ENCODE assay signal across 1 cellular context in genomic region chr12:76636141-76636692, GRCh38.
A peak's percentile ranks its signal among the peaks of the same experiment; 100 is the strongest.
TF ChIP-seq lines count a peak whose summit lies in the region.

No MANE protein-coding gene starts in this region.

TF ChIP-seq in HEK293, 187 proteins besides CTCF, POLR2A, EP300 and RAD21 (continued from another document):
- TF ChIP-seq, protein P1, sequence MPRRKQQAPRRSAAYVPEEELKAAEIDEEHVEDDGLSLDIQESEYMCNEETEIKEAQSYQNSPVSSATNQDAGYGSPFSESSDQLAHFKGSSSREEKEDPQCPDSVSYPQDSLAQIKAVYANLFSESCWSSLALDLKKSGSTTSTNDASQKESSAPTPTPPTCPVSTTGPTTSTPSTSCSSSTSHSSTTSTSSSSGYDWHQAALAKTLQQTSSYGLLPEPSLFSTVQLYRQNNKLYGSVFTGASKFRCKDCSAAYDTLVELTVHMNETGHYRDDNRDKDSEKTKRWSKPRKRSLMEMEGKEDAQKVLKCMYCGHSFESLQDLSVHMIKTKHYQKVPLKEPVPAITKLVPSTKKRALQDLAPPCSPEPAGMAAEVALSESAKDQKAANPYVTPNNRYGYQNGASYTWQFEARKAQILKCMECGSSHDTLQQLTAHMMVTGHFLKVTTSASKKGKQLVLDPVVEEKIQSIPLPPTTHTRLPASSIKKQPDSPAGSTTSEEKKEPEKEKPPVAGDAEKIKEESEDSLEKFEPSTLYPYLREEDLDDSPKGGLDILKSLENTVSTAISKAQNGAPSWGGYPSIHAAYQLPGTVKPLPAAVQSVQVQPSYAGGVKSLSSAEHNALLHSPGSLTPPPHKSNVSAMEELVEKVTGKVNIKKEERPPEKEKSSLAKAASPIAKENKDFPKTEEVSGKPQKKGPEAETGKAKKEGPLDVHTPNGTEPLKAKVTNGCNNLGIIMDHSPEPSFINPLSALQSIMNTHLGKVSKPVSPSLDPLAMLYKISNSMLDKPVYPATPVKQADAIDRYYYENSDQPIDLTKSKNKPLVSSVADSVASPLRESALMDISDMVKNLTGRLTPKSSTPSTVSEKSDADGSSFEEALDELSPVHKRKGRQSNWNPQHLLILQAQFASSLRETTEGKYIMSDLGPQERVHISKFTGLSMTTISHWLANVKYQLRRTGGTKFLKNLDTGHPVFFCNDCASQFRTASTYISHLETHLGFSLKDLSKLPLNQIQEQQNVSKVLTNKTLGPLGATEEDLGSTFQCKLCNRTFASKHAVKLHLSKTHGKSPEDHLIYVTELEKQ (tag by site-specific recombination; IDR thresholded peaks at IDR 0.05; ENCODE audit: borderline replicate concordance), result peak; percentile 56; the same call in 1 of the 2 replicates
- no peak for TF ChIP-seq ZNF324 (tag by site-specific recombination; IDR thresholded peaks at IDR 0.05)
- 0 out of 2 replicates have a peak, but pooled peaks have one; percentile 11 for TF ChIP-seq ZNF211 (tag by site-specific recombination; IDR thresholded peaks at IDR 0.05; ENCODE audit: low read depth)
- TF ChIP-seq ZNF202 (tag by site-specific recombination; IDR thresholded peaks at IDR 0.05; ENCODE audit: borderline replicate concordance), result no peak
- TF ChIP-seq ZNF302 (tag by site-specific recombination; IDR thresholded peaks at IDR 0.05; ENCODE audit: low read depth), result no peak
- TF ChIP-seq, protein P2, sequence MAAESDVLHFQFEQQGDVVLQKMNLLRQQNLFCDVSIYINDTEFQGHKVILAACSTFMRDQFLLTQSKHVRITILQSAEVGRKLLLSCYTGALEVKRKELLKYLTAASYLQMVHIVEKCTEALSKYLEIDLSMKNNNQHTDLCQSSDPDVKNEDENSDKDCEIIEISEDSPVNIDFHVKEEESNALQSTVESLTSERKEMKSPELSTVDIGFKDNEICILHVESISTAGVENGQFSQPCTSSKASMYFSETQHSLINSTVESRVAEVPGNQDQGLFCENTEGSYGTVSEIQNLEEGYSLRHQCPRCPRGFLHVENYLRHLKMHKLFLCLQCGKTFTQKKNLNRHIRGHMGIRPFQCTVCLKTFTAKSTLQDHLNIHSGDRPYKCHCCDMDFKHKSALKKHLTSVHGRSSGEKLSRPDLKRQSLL (tag by site-specific recombination; IDR thresholded peaks at IDR 0.05), result no peak
- no peak for TF ChIP-seq ZNF664 (tag by site-specific recombination; IDR thresholded peaks at IDR 0.05)
- TF ChIP-seq ZNF37A (tag by site-specific recombination; IDR thresholded peaks at IDR 0.05), result no peak
- TF ChIP-seq ATF2 (tag by site-specific recombination; IDR thresholded peaks at IDR 0.05; ENCODE audit: low read depth), result peak; percentile 67; the same call in 1 of the 2 replicates
- peak; percentile 75 for TF ChIP-seq ZNF366 (tag by site-specific recombination; conservative IDR thresholded peaks at IDR 0.05)
- TF ChIP-seq ZNF2 (tag by site-specific recombination; IDR thresholded peaks at IDR 0.05), result no peak
- TF ChIP-seq, protein P3, sequence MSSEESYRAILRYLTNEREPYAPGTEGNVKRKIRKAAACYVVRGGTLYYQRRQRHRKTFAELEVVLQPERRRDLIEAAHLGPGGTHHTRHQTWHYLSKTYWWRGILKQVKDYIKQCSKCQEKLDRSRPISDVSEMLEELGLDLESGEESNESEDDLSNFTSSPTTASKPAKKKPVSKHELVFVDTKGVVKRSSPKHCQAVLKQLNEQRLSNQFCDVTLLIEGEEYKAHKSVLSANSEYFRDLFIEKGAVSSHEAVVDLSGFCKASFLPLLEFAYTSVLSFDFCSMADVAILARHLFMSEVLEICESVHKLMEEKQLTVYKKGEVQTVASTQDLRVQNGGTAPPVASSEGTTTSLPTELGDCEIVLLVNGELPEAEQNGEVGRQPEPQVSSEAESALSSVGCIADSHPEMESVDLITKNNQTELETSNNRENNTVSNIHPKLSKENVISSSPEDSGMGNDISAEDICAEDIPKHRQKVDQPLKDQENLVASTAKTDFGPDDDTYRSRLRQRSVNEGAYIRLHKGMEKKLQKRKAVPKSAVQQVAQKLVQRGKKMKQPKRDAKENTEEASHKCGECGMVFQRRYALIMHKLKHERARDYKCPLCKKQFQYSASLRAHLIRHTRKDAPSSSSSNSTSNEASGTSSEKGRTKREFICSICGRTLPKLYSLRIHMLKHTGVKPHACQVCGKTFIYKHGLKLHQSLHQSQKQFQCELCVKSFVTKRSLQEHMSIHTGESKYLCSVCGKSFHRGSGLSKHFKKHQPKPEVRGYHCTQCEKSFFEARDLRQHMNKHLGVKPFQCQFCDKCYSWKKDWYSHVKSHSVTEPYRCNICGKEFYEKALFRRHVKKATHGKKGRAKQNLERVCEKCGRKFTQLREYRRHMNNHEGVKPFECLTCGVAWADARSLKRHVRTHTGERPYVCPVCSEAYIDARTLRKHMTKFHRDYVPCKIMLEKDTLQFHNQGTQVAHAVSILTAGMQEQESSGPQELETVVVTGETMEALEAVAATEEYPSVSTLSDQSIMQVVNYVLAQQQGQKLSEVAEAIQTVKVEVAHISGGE (tag by site-specific recombination; conservative IDR thresholded peaks at IDR 0.05; ENCODE audit: low read depth), result no peak
- no peak for TF ChIP-seq ZNF274 (IDR thresholded peaks at IDR 0.05; ENCODE audit: low read length)
- TF ChIP-seq ZNF274 (tag by site-specific recombination; IDR thresholded peaks at IDR 0.05; ENCODE audit: borderline replicate concordance), result no peak
- TF ChIP-seq, protein P4, sequence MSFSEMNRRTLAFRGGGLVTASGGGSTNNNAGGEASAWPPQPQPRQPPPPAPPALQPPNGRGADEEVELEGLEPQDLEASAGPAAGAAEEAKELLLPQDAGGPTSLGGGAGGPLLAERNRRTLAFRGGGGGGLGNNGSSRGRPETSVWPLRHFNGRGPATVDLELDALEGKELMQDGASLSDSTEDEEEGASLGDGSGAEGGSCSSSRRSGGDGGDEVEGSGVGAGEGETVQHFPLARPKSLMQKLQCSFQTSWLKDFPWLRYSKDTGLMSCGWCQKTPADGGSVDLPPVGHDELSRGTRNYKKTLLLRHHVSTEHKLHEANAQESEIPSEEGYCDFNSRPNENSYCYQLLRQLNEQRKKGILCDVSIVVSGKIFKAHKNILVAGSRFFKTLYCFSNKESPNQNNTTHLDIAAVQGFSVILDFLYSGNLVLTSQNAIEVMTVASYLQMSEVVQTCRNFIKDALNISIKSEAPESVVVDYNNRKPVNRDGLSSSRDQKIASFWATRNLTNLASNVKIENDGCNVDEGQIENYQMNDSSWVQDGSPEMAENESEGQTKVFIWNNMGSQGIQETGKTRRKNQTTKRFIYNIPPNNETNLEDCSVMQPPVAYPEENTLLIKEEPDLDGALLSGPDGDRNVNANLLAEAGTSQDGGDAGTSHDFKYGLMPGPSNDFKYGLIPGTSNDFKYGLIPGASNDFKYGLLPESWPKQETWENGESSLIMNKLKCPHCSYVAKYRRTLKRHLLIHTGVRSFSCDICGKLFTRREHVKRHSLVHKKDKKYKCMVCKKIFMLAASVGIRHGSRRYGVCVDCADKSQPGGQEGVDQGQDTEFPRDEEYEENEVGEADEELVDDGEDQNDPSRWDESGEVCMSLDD (tag by site-specific recombination; IDR thresholded peaks at IDR 0.05), result peak; percentile 62; the same call in 1 of the 2 replicates
- no peak for TF ChIP-seq ZNF138 (tag by site-specific recombination; IDR thresholded peaks at IDR 0.05; ENCODE audit: borderline replicate concordance)
- TF ChIP-seq ZFHX2 (tag by site-specific recombination; conservative IDR thresholded peaks at IDR 0.05), result no peak
- TF ChIP-seq ZNF561 (tag by site-specific recombination; IDR thresholded peaks at IDR 0.05; ENCODE audit: borderline replicate concordance), result no peak
- no peak for TF ChIP-seq ZNF549 (tag by site-specific recombination; IDR thresholded peaks at IDR 0.05)
- no peak for TF ChIP-seq YY2 (tag by site-specific recombination; IDR thresholded peaks at IDR 0.05)
- TF ChIP-seq ZNF16 (tag by site-specific recombination; IDR thresholded peaks at IDR 0.05; ENCODE audit: low read depth), result no peak
- TF ChIP-seq ZNF155 (tag by site-specific recombination; IDR thresholded peaks at IDR 0.05), result no peak
- TF ChIP-seq ZSCAN23 (tag by site-specific recombination; IDR thresholded peaks at IDR 0.05), result no peak
- no peak for TF ChIP-seq ZNF843 (tag by site-specific recombination; IDR thresholded peaks at IDR 0.05)
- no peak; the same call in 1 of the 2 replicates for TF ChIP-seq ZNF660 (tag by site-specific recombination; IDR thresholded peaks at IDR 0.05)
- TF ChIP-seq ZNF529 (tag by site-specific recombination; IDR thresholded peaks at IDR 0.05; ENCODE audit: insufficient replicate concordance), result no peak
- no peak for TF ChIP-seq MEIS1 (CRISPR knock-in tag; IDR thresholded peaks at IDR 0.05; ENCODE audit: borderline replicate concordance)
- TF ChIP-seq, protein P5, sequence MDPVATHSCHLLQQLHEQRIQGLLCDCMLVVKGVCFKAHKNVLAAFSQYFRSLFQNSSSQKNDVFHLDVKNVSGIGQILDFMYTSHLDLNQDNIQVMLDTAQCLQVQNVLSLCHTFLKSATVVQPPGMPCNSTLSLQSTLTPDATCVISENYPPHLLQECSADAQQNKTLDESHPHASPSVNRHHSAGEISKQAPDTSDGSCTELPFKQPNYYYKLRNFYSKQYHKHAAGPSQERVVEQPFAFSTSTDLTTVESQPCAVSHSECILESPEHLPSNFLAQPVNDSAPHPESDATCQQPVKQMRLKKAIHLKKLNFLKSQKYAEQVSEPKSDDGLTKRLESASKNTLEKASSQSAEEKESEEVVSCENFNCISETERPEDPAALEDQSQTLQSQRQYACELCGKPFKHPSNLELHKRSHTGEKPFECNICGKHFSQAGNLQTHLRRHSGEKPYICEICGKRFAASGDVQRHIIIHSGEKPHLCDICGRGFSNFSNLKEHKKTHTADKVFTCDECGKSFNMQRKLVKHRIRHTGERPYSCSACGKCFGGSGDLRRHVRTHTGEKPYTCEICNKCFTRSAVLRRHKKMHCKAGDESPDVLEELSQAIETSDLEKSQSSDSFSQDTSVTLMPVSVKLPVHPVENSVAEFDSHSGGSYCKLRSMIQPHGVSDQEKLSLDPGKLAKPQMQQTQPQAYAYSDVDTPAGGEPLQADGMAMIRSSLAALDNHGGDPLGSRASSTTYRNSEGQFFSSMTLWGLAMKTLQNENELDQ (tag by site-specific recombination; IDR thresholded peaks at IDR 0.05; ENCODE audit: low read depth), result no peak
- no peak for TF ChIP-seq OSR2 (tag by site-specific recombination; IDR thresholded peaks at IDR 0.05)
- TF ChIP-seq ZNF148 (tag by site-specific recombination; IDR thresholded peaks at IDR 0.05; ENCODE audit: borderline replicate concordance), result no peak
- TF ChIP-seq ZSCAN30 (tag by site-specific recombination; IDR thresholded peaks at IDR 0.05), result no peak
